Comparison of ENCODE assay signal across 1 cellular context in genomic region chr14:31420013-31420318, GRCh38.
TF ChIP-seq lines count a peak whose summit lies in the region.

No MANE protein-coding gene starts in this region.

TF ChIP-seq in HepG2, 621 proteins besides CTCF, POLR2A, EP300 and RAD21 (continued from another document and continues in another):
- peak; percentile 85; the same call in 1 of the 2 replicates for TF ChIP-seq CENPBD1 (CRISPR knock-in tag; IDR thresholded peaks at IDR 0.05; ENCODE audit: borderline replicate concordance, low read depth)
- 0 out of 2 replicates have a peak, but pooled peaks have one; percentile 82 for TF ChIP-seq GZF1 (CRISPR knock-in tag; IDR thresholded peaks at IDR 0.05)
- peak; percentile 61; the same call in 1 of the 2 replicates for TF ChIP-seq HNF4A (CRISPR knock-in tag; IDR thresholded peaks at IDR 0.05)
- TF ChIP-seq ZNF770 (CRISPR knock-in tag; IDR thresholded peaks at IDR 0.05) = peak; percentile 26; the same call in 1 of the 2 replicates
- peak; percentile 70 for TF ChIP-seq ZNF878 (CRISPR knock-in tag; IDR thresholded peaks at IDR 0.05)
- TF ChIP-seq ONECUT2 (CRISPR knock-in tag; IDR thresholded peaks at IDR 0.05) = peak; percentile 44; the same call in 1 of the 2 replicates
- TF ChIP-seq UBTF (CRISPR knock-in tag; IDR thresholded peaks at IDR 0.05) = peak; percentile 99; the same call in 1 of the 2 replicates
- no peak for TF ChIP-seq TEF (CRISPR knock-in tag; IDR thresholded peaks at IDR 0.05)
- no peak for TF ChIP-seq PLSCR1 (CRISPR knock-in tag; IDR thresholded peaks at IDR 0.05; ENCODE audit: borderline replicate concordance)
- TF ChIP-seq ZNF569 (CRISPR knock-in tag; IDR thresholded peaks at IDR 0.05; ENCODE audit: borderline replicate concordance) = peak; percentile 52; the same call in 1 of the 2 replicates
- TF ChIP-seq ZEB1 (IDR thresholded peaks at IDR 0.05; ENCODE audit: insufficient replicate concordance, low read depth) = peak; percentile 100
- TF ChIP-seq ZNF710 (CRISPR knock-in tag; IDR thresholded peaks at IDR 0.05; ENCODE audit: borderline replicate concordance) = peak; percentile 62; the same call in 1 of the 2 replicates
- TF ChIP-seq AHDC1 (CRISPR knock-in tag; IDR thresholded peaks at IDR 0.05; ENCODE audit: borderline replicate concordance) = peak; percentile 73; the same call in 1 of the 2 replicates
- TF ChIP-seq ZNF333 (CRISPR knock-in tag; IDR thresholded peaks at IDR 0.05; ENCODE audit: borderline replicate concordance) = peak; percentile 95
- peak; percentile 64 for TF ChIP-seq NR2F6 (IDR thresholded peaks at IDR 0.05)
- peak; percentile 93 for TF ChIP-seq NR2F6 (CRISPR knock-in tag; IDR thresholded peaks at IDR 0.05)
- peak; percentile 61; the same call in 1 of the 2 replicates for TF ChIP-seq ZHX2 (IDR thresholded peaks at IDR 0.05; ENCODE audit: low read depth)
- no peak for TF ChIP-seq ZHX2 (CRISPR knock-in tag; IDR thresholded peaks at IDR 0.05; ENCODE audit: borderline replicate concordance)
- TF ChIP-seq ZNF800 (CRISPR knock-in tag; IDR thresholded peaks at IDR 0.05) = 0 out of 2 replicates have a peak, but pooled peaks have one; percentile 22
- peak; percentile 10; the same call in 1 of the 2 replicates for TF ChIP-seq ZNF263 (CRISPR knock-in tag; IDR thresholded peaks at IDR 0.05)
